Comparison of ENCODE assay signal across 15 cellular contexts in the genomic region with DNA sequence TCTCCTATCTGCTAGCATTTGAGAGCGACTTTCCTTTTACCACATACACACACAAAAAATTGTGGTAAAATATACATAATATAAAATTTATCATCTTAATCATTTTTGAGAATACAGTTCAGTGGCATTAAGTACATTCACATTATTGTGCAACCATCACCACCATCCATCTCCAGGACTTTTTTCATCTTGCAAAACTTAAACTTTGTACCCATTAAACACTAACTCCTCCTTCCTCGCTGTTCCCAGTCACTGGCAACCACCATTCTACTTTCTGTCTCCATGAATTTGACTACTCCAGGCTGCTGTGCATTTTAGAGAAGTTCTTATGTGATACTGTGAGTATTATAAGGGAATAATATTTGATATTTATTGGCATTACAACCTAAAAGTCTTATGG.
"Had no signal": no experiment of that assay in that cellular context is flagged by ENCODE, and none has a peak within 500 bp of the region (broad histone marks: within the 10 kb centered on the region; RNA-seq: fewer than 3 reads in every experiment).

No MANE protein-coding gene starts in this region.

- H3K4me3 ChIP-seq: gastrocnemius medialis, heart right ventricle had no signal

- H3K27me3 ChIP-seq: gastrocnemius medialis, heart right ventricle had no signal

- H3K27ac Mint-ChIP-seq: activated CD4-positive, alpha-beta memory T cell treated with anti-CD3 and anti-CD28 coated beads for 36 hours; activated CD8-positive, alpha-beta memory T cell treated with anti-CD3 and anti-CD28 coated beads, Interleukin-2, amount 10 ng/mL, durations not matched to agents 7 days and 5 days; activated naive CD4-positive, alpha-beta T cell treated with anti-CD3 and anti-CD28 coated beads, Interleukin-2, amount 10 ng/mL, durations not matched to agents 7 days and 5 days; activated T-helper 2 cell treated with anti-CD3 and anti-CD28 coated beads, Interferon-gamma antibody, Interleukin-2, Interleukin-4, amounts not matched to agents 10 μg/mL and 5 μg/mL and 100 μg/mL, durations not matched to agents 14 hours and 24 hours and 36 hours; stimulated activated effector memory CD8-positive, alpha-beta T cell treated with anti-CD3 and anti-CD28 coated beads, Interleukin-12 subunit alpha, Interleukin-12 subunit beta, amount 100 ng/mL, for 72 hours had no signal

- H2AFZ ChIP-seq: parathyroid adenoma had no signal

- FAIRE-seq: keratinocyte, urothelium cell line had no signal

- H3K79me2 ChIP-seq: parathyroid adenoma had no signal

- H3K36me3 Mint-ChIP-seq: activated CD4-positive, alpha-beta memory T cell treated with anti-CD3 and anti-CD28 coated beads for 36 hours; activated CD8-positive, alpha-beta memory T cell treated with anti-CD3 and anti-CD28 coated beads, Interleukin-2, amount 10 ng/mL, durations not matched to agents 7 days and 5 days; activated naive CD4-positive, alpha-beta T cell treated with anti-CD3 and anti-CD28 coated beads, Interleukin-2, amount 10 ng/mL, durations not matched to agents 7 days and 5 days; stimulated activated effector memory CD8-positive, alpha-beta T cell treated with anti-CD3 and anti-CD28 coated beads, Interleukin-12 subunit alpha, Interleukin-12 subunit beta, amount 100 ng/mL, for 72 hours had no signal

- DNase-seq: activated CD4-positive, alpha-beta memory T cell treated with anti-CD3 and anti-CD28 coated beads for 36 hours; activated CD8-positive, alpha-beta memory T cell treated with anti-CD3 and anti-CD28 coated beads, Interleukin-2, amount 10 ng/mL, durations not matched to agents 7 days and 5 days; activated naive CD4-positive, alpha-beta T cell treated with anti-CD3 and anti-CD28 coated beads, Interleukin-2, amount 10 ng/mL, durations not matched to agents 7 days and 5 days; activated T-cell treated with anti-CD3 and anti-CD28 coated beads, Interleukin-2, amount 50 U/mL, for 1 hour; erythroblast; gastrocnemius medialis; heart right ventricle; T-helper 1 cell; T1000 had no signal

- H3K9me3 ChIP-seq: gastrocnemius medialis, heart right ventricle had no signal

- H3K4me1 Mint-ChIP-seq: activated CD8-positive, alpha-beta memory T cell treated with anti-CD3 and anti-CD28 coated beads, Interleukin-2, amount 10 ng/mL, durations not matched to agents 7 days and 5 days; activated naive CD4-positive, alpha-beta T cell treated with anti-CD3 and anti-CD28 coated beads, Interleukin-2, amount 10 ng/mL, durations not matched to agents 7 days and 5 days; stimulated activated effector memory CD8-positive, alpha-beta T cell treated with anti-CD3 and anti-CD28 coated beads, Interleukin-12 subunit alpha, Interleukin-12 subunit beta, amount 100 ng/mL, for 72 hours had no signal

- H3K9me3 Mint-ChIP-seq: activated CD4-positive, alpha-beta memory T cell treated with anti-CD3 and anti-CD28 coated beads for 36 hours; activated naive CD4-positive, alpha-beta T cell treated with anti-CD3 and anti-CD28 coated beads, Interleukin-2, amount 10 ng/mL, durations not matched to agents 7 days and 5 days; activated T-helper 2 cell treated with anti-CD3 and anti-CD28 coated beads, Interferon-gamma antibody, Interleukin-2, Interleukin-4, amounts not matched to agents 10 μg/mL and 5 μg/mL and 100 μg/mL, durations not matched to agents 14 hours and 24 hours and 36 hours; stimulated activated effector memory CD8-positive, alpha-beta T cell treated with anti-CD3 and anti-CD28 coated beads, Interleukin-12 subunit alpha, Interleukin-12 subunit beta, amount 100 ng/mL, for 72 hours had no signal

- ATAC-seq: activated CD8-positive, alpha-beta memory T cell treated with anti-CD3 and anti-CD28 coated beads, Interleukin-2, amount 10 ng/mL, durations not matched to agents 7 days and 5 days; gastrocnemius medialis; heart right ventricle had no signal

- H3K4me1 ChIP-seq: parathyroid adenoma had no signal

- H3K27ac ChIP-seq: heart right ventricle, parathyroid adenoma, VCaP had no signal

- H3K4me3 Mint-ChIP-seq: activated CD4-positive, alpha-beta memory T cell treated with anti-CD3 and anti-CD28 coated beads for 36 hours; activated CD8-positive, alpha-beta memory T cell treated with anti-CD3 and anti-CD28 coated beads, Interleukin-2, amount 10 ng/mL, durations not matched to agents 7 days and 5 days; activated naive CD4-positive, alpha-beta T cell treated with anti-CD3 and anti-CD28 coated beads, Interleukin-2, amount 10 ng/mL, durations not matched to agents 7 days and 5 days; stimulated activated effector memory CD8-positive, alpha-beta T cell treated with anti-CD3 and anti-CD28 coated beads, Interleukin-12 subunit alpha, Interleukin-12 subunit beta, amount 100 ng/mL, for 72 hours had no signal

- H3K9ac ChIP-seq: parathyroid adenoma had no signal
